In genomic region chr12:49345840-49346658, GRCh38 we compare ENCODE assay signal across 9 cellular contexts. TPM values are rescaled to one million over a fixed set of nuclear protein-coding genes. Genes with fewer than 3 reads are reported as not detected.
DNase-seq lines count a peak whose midpoint lies in the region; ATAC-seq and TF ChIP-seq lines count a peak whose summit lies in the region.
"Had no signal": no experiment of that assay in that cellular context is flagged by ENCODE, and none has a peak within 500 bp of the region (broad histone marks: within the 10 kb centered on the region; RNA-seq: fewer than 3 reads in every experiment).

No MANE protein-coding gene starts in this region.

- H3K4me1 ChIP-seq in heart left ventricle = peaks cover 12 to 60% (median 50%) of the 10 kb centered on the region in 12 donors
- peaks cover 54 to 59% (median 57%) of the 10 kb centered on the region in 4 donors for H3K4me1 ChIP-seq in upper lobe of left lung

- H3K9me3 Mint-ChIP-seq in activated naive CD8-positive, alpha-beta T cell treated with anti-CD3 and anti-CD28 coated beads, Interleukin-2, amount 10 ng/mL, durations not matched to agents 7 days and 5 days = no peaks in the 10 kb centered on the region
- H3K9me3 Mint-ChIP-seq in memory B cell = no peaks in the 10 kb centered on the region

- peaks cover 28 to 94% (median 58%) of the 10 kb centered on the region in 9 donors for H3K27me3 ChIP-seq in heart left ventricle
- H3K27me3 ChIP-seq in upper lobe of left lung = peaks cover 4 to 55% (median 38%) of the 10 kb centered on the region in 4 donors

- H3K4me1 Mint-ChIP-seq in activated naive CD8-positive, alpha-beta T cell treated with anti-CD3 and anti-CD28 coated beads, Interleukin-2, amount 10 ng/mL, durations not matched to agents 7 days and 5 days = peaks cover 25% of the 10 kb centered on the region
- peaks cover 33% of the 10 kb centered on the region for H3K4me1 Mint-ChIP-seq in memory B cell

- TF ChIP-seq CTCF in heart left ventricle (IDR thresholded peaks at IDR 0.05) (no peak), upper lobe of left lung (IDR thresholded peaks at IDR 0.05) (no peak)

- H3K4me3 ChIP-seq in heart left ventricle = peak overlapping the region in 11 of 12 donors; percentile 21 to 57 (median 45)
- H3K4me3 ChIP-seq in upper lobe of left lung = peak overlapping the region in 3 of 4 donors; percentile 23 to 43 (median 41)

- H3K27me3 Mint-ChIP-seq in activated naive CD8-positive, alpha-beta T cell treated with anti-CD3 and anti-CD28 coated beads, Interleukin-2, amount 10 ng/mL, durations not matched to agents 7 days and 5 days = peaks cover 84% of the 10 kb centered on the region
- H3K27me3 Mint-ChIP-seq in memory B cell = peaks cover 22% of the 10 kb centered on the region

- no peaks in the 10 kb centered on the region for H3K36me3 ChIP-seq in heart left ventricle
- no peaks in the 10 kb centered on the region for H3K36me3 ChIP-seq in upper lobe of left lung

- H3K27ac ChIP-seq in heart left ventricle (no peak overlapping the region), upper lobe of left lung (no peak overlapping the region)

- WGBS in heart left ventricle, 4 donors = 1 to 3% (median 2%) methylated on average over 43 to 60 of the region's 60 CpGs
- 4% methylated on average over 41 to 60 of the region's 60 CpGs for WGBS in upper lobe of left lung, 2 donors

- POLR2A ChIA-PET in activated naive CD8-positive, alpha-beta T cell treated with anti-CD3 and anti-CD28 coated beads, Interleukin-2, amount 10 ng/mL, durations not matched to agents 7 days and 5 days (lab: Charles Lee) = interaction anchor here (1.7 to 2.8 kb wide), 2 partner anchors 13 to 21 kb away, joined by 7 to 18 read pairs; partner anchors contain the start of gene SPATS2

- no peak overlapping the region for H3K27ac Mint-ChIP-seq in activated naive CD8-positive, alpha-beta T cell treated with anti-CD3 and anti-CD28 coated beads, Interleukin-2, amount 10 ng/mL, durations not matched to agents 7 days and 5 days
- H3K27ac Mint-ChIP-seq in memory B cell = peak overlapping the region; percentile 19

- peak overlapping the region; percentile 81 for H3K4me3 Mint-ChIP-seq in activated naive CD8-positive, alpha-beta T cell treated with anti-CD3 and anti-CD28 coated beads, Interleukin-2, amount 10 ng/mL, durations not matched to agents 7 days and 5 days
- H3K4me3 Mint-ChIP-seq in memory B cell = peak overlapping the region; percentile 85

- no peaks in the 10 kb centered on the region for H3K9me3 ChIP-seq in heart left ventricle
- no peaks in the 10 kb centered on the region for H3K9me3 ChIP-seq in upper lobe of left lung

- ATAC-seq in heart left ventricle (no peak), memory B cell (ENCODE audit: low read depth) (no peak), upper lobe of left lung (ENCODE audit: low FRiP score in 2 of 2) (no peak)
- no peak for ATAC-seq in activated naive CD8-positive, alpha-beta T cell treated with anti-CD3 and anti-CD28 coated beads, Interleukin-2, amount 10 ng/mL, durations not matched to agents 7 days and 5 days (ENCODE audit: low read depth)

- TF ChIP-seq POLR2A in heart left ventricle (IDR thresholded peaks at IDR 0.05) (no peak), upper lobe of left lung (IDR thresholded peaks at IDR 0.05) (no peak)

- intact Hi-C loops in heart left ventricle (cut with DNase I) (loop anchor here in 1 of 10 donors (5.0 kb wide), 1 partner anchor 59 kb away; no protein-coding TSS in a partner anchor), cardiac septum (cut with DNase I) (loop anchor here (2.0 kb wide), 1 partner anchor 57 kb away; no protein-coding TSS in a partner anchor)

- no peaks in the 10 kb centered on the region for H3K36me3 Mint-ChIP-seq in activated naive CD8-positive, alpha-beta T cell treated with anti-CD3 and anti-CD28 coated beads, Interleukin-2, amount 10 ng/mL, durations not matched to agents 7 days and 5 days
- no peaks in the 10 kb centered on the region for H3K36me3 Mint-ChIP-seq in memory B cell

- DNase-seq in heart left ventricle (no peak), cardiac septum (ENCODE audit: low spot score) (no peak), memory B cell (ENCODE audit: low spot score in 2 of 2) (no peak), upper lobe of left lung (peak; percentile 8 to 46), NCI-H524 (lab: John Stamatoyannopoulos, UW) (no peak), hypothalamus (lab: John Stamatoyannopoulos, UW) (no peak), NCI-H1694 treated with DMSO at 0.1 percent for 48 hours (lab: John Stamatoyannopoulos, UW) (no peak)
- DNase-seq in activated naive CD8-positive, alpha-beta T cell treated with anti-CD3 and anti-CD28 coated beads, Interleukin-2, amount 10 ng/mL, durations not matched to agents 7 days and 5 days = no peak

- no peak for TF ChIP-seq EP300 in upper lobe of left lung (IDR thresholded peaks at IDR 0.05)

RNA-seq across cellular contexts. Expression of gene DNAJC22, which starts 0.6 kb away (rescaled TPM):
- total RNA-seq in heart left ventricle (1 to 10 TPM in 1 of 9 donors, under 1 TPM in 5, not detected in 3; 0.08 to 4.4 (median 0.53) TPM), cardiac septum (0.70 TPM), upper lobe of left lung (under 1 TPM in 4 of 6 donors, not detected in 2; 0.15 to 0.59 (median 0.38) TPM)
- polyA plus RNA-seq in heart left ventricle = under 1 TPM in 1 of 2 donors, not detected in 1; 0.11 TPM
- total RNA-seq in activated naive CD8-positive, alpha-beta T cell treated with anti-CD3 and anti-CD28 coated beads, Interleukin-2, amount 10 ng/mL, durations not matched to agents 7 days and 5 days = under 1 TPM; 0.11 to 0.31 TPM

RNA-seq across cellular contexts. Expression of gene C1QL4, which starts 9.1 kb away (rescaled TPM):
- total RNA-seq in heart left ventricle (not detected), cardiac septum (not detected), upper lobe of left lung (not detected)
- not detected for polyA plus RNA-seq in heart left ventricle
- not detected for total RNA-seq in activated naive CD8-positive, alpha-beta T cell treated with anti-CD3 and anti-CD28 coated beads, Interleukin-2, amount 10 ng/mL, durations not matched to agents 7 days and 5 days

RNA-seq across cellular contexts. Expression of gene SPATS2, which starts 21.2 kb away (rescaled TPM):
- total RNA-seq in heart left ventricle = 1 to 10 TPM; 3.0 to 9.1 (median 4.8) TPM
- polyA plus RNA-seq in heart left ventricle = 1 to 10 TPM; 6.7 TPM
- total RNA-seq in cardiac septum = 6.2 TPM
- total RNA-seq in activated naive CD8-positive, alpha-beta T cell treated with anti-CD3 and anti-CD28 coated beads, Interleukin-2, amount 10 ng/mL, durations not matched to agents 7 days and 5 days = 10 to 100 TPM; 12.1 to 13.3 TPM
- total RNA-seq in upper lobe of left lung = 10 to 100 TPM in 5 of 6 donors, 1 to 10 TPM in 1; 6.2 to 33.5 (median 14.4) TPM

RNA-seq across cellular contexts. Expression of gene TROAP, which starts 23.0 kb away (rescaled TPM):
- 1 to 10 TPM in 2 of 9 donors, under 1 TPM in 4, not detected in 3; 0.33 to 6.4 (median 0.85) TPM for total RNA-seq in heart left ventricle
- under 1 TPM in 1 of 2 donors, not detected in 1; 0.11 TPM for polyA plus RNA-seq in heart left ventricle
- total RNA-seq in cardiac septum = not detected
- total RNA-seq in activated naive CD8-positive, alpha-beta T cell treated with anti-CD3 and anti-CD28 coated beads, Interleukin-2, amount 10 ng/mL, durations not matched to agents 7 days and 5 days = 10 to 100 TPM; 73.8 to 80.4 TPM
- 1 to 10 TPM in 3 of 6 donors, under 1 TPM in 1, not detected in 2; 0.86 to 3.3 (median 3.0) TPM for total RNA-seq in upper lobe of left lung

RNA-seq across cellular contexts. Expression of gene PRPH, which starts 51.1 kb away (rescaled TPM):
- total RNA-seq in heart left ventricle = under 1 TPM in 4 of 9 donors, not detected in 5; 0.36 to 0.70 (median 0.54) TPM
- under 1 TPM; 0.11 to 0.27 TPM for polyA plus RNA-seq in heart left ventricle
- total RNA-seq in cardiac septum = 0.38 TPM
- under 1 TPM in 1 of 2 experiments, not detected in 1; 0.67 TPM for total RNA-seq in activated naive CD8-positive, alpha-beta T cell treated with anti-CD3 and anti-CD28 coated beads, Interleukin-2, amount 10 ng/mL, durations not matched to agents 7 days and 5 days
- 1 to 10 TPM in 1 of 6 donors, under 1 TPM in 1, not detected in 4; 0.27 to 1.2 TPM for total RNA-seq in upper lobe of left lung
- total RNA-seq: SK-MEL-5 had no signal

Comparison
In these comparisons a context has a peak if more than half of its experiments do, and no peak if none do; other contexts are left out.
1. DNase-seq: peak in upper lobe of left lung (2 of 2); none in heart left ventricle (0 of 5), cardiac septum (single experiment), activated naive CD8-positive, alpha-beta T cell treated with anti-CD3 and anti-CD28 coated beads, Interleukin-2, amount 10 ng/mL, durations not matched to agents 7 days and 5 days (single experiment), memory B cell (0 of 2), NCI-H524 (0 of 2), hypothalamus (0 of 51) and NCI-H1694 treated with DMSO at 0.1 percent for 48 hours (single experiment).